In genomic region chr1:160438935-160439334, GRCh38 we compare ENCODE assay signal across 17 cellular contexts. TPM values are rescaled to one million over a fixed set of nuclear protein-coding genes. Genes with fewer than 3 reads are reported as not detected.
DNase-seq lines count a peak whose midpoint lies in the region; ATAC-seq, FAIRE-seq and TF ChIP-seq lines count a peak whose summit lies in the region.
"Had no signal": no experiment of that assay in that cellular context is flagged by ENCODE, and none has a peak within 500 bp of the region (broad histone marks: within the 10 kb centered on the region; RNA-seq: fewer than 3 reads in every experiment).

No MANE protein-coding gene starts in this region.

- no peaks in the 10 kb centered on the region for H3K27me3 Mint-ChIP-seq in activated naive CD8-positive, alpha-beta T cell
- H3K27me3 Mint-ChIP-seq in activated naive CD8-positive, alpha-beta T cell treated with anti-CD3 and anti-CD28 coated beads for 36 hours = no peaks in the 10 kb centered on the region

- H4K20me1 ChIP-seq in K562 (replicated peaks; ENCODE audit: control insufficient read depth, insufficient read depth, low read length) (no peaks in the 10 kb centered on the region), SK-N-SH (ENCODE audit: insufficient read depth) (no peaks in the 10 kb centered on the region)

- in situ Hi-C loops in K562 (cut with MboI) = no loop called here

- TF ChIP-seq POLR2A in K562 (conservative IDR thresholded peaks at IDR 0.05) = no peak

- no peaks in the 10 kb centered on the region for H3K9me2 ChIP-seq in SK-N-SH

- FAIRE-seq in K562 (lab: Jason Lieb, UNC) = no peak
- FAIRE-seq: RCC 7860 had no signal

- no peaks in the 10 kb centered on the region for H3K27me3 ChIP-seq in NT2/D1 (ENCODE audit: insufficient read depth, insufficient read length)
- H3K27me3 ChIP-seq in K562 (ENCODE audit: control insufficient read depth in 2 of 2, insufficient read depth in 2 of 2, low read length in 2 of 2) = no peaks in the 10 kb centered on the region
- H3K27me3 ChIP-seq in SK-N-SH (ENCODE audit: insufficient read depth) = 0 out of 2 replicates have a peak, but pooled peaks cover 9% of the 10 kb centered on the region
- H3K27me3 ChIP-seq: gastrocnemius medialis had no signal

- H3K36me3 Mint-ChIP-seq in activated naive CD8-positive, alpha-beta T cell = peaks cover 11% of the 10 kb centered on the region
- H3K36me3 Mint-ChIP-seq in activated naive CD8-positive, alpha-beta T cell treated with anti-CD3 and anti-CD28 coated beads for 36 hours = peaks cover 21% of the 10 kb centered on the region

- H3K79me2 ChIP-seq in K562 (ENCODE audit: control insufficient read depth, insufficient read depth, low read length) = no peaks in the 10 kb centered on the region
- no peaks in the 10 kb centered on the region for H3K79me2 ChIP-seq in SK-N-SH (ENCODE audit: insufficient read depth)

- ATAC-seq in K562 = peak; percentile 58
- ATAC-seq: gastrocnemius medialis, sciatic nerve had no signal

- POLR2A ChIA-PET in K562 (lab: Yijun Ruan, JAX) (no interaction called here), SK-N-SH (lab: Yijun Ruan, JAX) (no interaction called here)

- no peaks in the 10 kb centered on the region for H3K9me3 Mint-ChIP-seq in activated naive CD8-positive, alpha-beta T cell (ENCODE audit: low read depth)
- peaks cover 17% of the 10 kb centered on the region for H3K9me3 Mint-ChIP-seq in activated naive CD8-positive, alpha-beta T cell treated with anti-CD3 and anti-CD28 coated beads for 36 hours

- H3K4me1 ChIP-seq in NT2/D1 (ENCODE audit: insufficient read depth, insufficient read length) (no peaks in the 10 kb centered on the region), K562 (replicated peaks in 1 of 2; ENCODE audit: control insufficient read depth in 2 of 2, insufficient read depth in 2 of 2, low read length in 2 of 2) (peaks cover 0 to 14% of the 10 kb centered on the region in 2 experiments; a peak in 3 of 5 replicates), SK-N-SH (ENCODE audit: control insufficient read depth in 1 of 2, insufficient read depth in 2 of 2, low read depth in 1 of 2, low read length in 1 of 2) (no peaks in the 10 kb centered on the region)
- H3K4me1 ChIP-seq: gastrocnemius medialis, HAP-1 had no signal

- WGBS in K562 (ENCODE audit: insufficient coverage, low coverage, missing lambda C conversion rate) = 75% methylated on average over 2 of the region's 2 CpGs
- 43% methylated on average over 2 of the region's 2 CpGs for WGBS in SK-N-SH (ENCODE audit: low lambda C conversion rate)

- H3K4me3 Mint-ChIP-seq in activated naive CD8-positive, alpha-beta T cell = peak overlapping the region; percentile 84
- H3K4me3 Mint-ChIP-seq in activated naive CD8-positive, alpha-beta T cell treated with anti-CD3 and anti-CD28 coated beads for 36 hours = no peak overlapping the region

- CTCF ChIA-PET in K562 (lab: Yijun Ruan, JAX; ENCODE audit: low intra/inter-chr PET ratio) = no interaction called here
- CTCF ChIA-PET in SK-N-SH (lab: Yijun Ruan, JAX) = no interaction called here

- H3K27ac ChIP-seq in K562 (ENCODE audit: extremely low read depth, low read depth, low read length) (no peak overlapping the region), SK-N-SH (ENCODE audit: low read depth in 2 of 2, low read length in 1 of 2) (no peak overlapping the region)

- no peak for DNase-seq in activated naive CD8-positive, alpha-beta T cell treated with anti-CD3 and anti-CD28 coated beads for 36 hours
- DNase-seq in NT2/D1 (ENCODE audit: low read depth, low spot score) (peak; percentile 30), K562 (ENCODE audit: extremely low read depth in 1 of 4, low spot score in 3 of 4) (no peak), NCI-H146 (lab: John Stamatoyannopoulos, UW) (no peak), SK-N-SH (no peak), OCI-M1 (lab: John Stamatoyannopoulos, UW) (no peak), retina (no peak)
- DNase-seq: dermis blood vessel endothelial cell; gastrocnemius medialis; KBM-7; NCI-H1105; NCI-H2171 treated with DMSO at 0.1 percent for 48 hours; stimulated activated CD4-positive, alpha-beta T cell treated with anti-CD3 and anti-CD28 coated beads, Interleukin-2, amount 100 ng/mL, for 24 hours had no signal

- H3K9ac ChIP-seq in NT2/D1 (ENCODE audit: insufficient read length, low read depth) (no peak overlapping the region), K562 (ENCODE audit: insufficient read depth in 1 of 2, low read depth in 2 of 2, low read length in 2 of 2) (no peak overlapping the region), SK-N-SH (no peak overlapping the region)

- no peak for TF ChIP-seq EP300 in K562 (IDR thresholded peaks at IDR 0.05; ENCODE audit: low read length)
- TF ChIP-seq EP300 in SK-N-SH (IDR thresholded peaks at IDR 0.05; ENCODE audit: borderline replicate concordance in 1 of 2, low read depth in 1 of 2, low read length in 1 of 2) = no peak

- intact Hi-C loops in K562 (cut with micrococcal nuclease) = no loop called here

- peak overlapping the region; percentile 95 for H3K27ac Mint-ChIP-seq in activated naive CD8-positive, alpha-beta T cell
- H3K27ac Mint-ChIP-seq in activated naive CD8-positive, alpha-beta T cell treated with anti-CD3 and anti-CD28 coated beads for 36 hours = no peak overlapping the region

- H3K4me2 ChIP-seq in K562 (ENCODE audit: insufficient read depth, low read length) = no peak overlapping the region
- no peak overlapping the region for H3K4me2 ChIP-seq in SK-N-SH

- TF ChIP-seq CTCF in K562 (IDR thresholded peaks at IDR 0.05 in 2 of 3, conservative IDR thresholded peaks at IDR 0.05 in 1 of 3; ENCODE audit: insufficient read depth in 2 of 3, low read depth in 1 of 3, low read length in 3 of 3) (no peak), SK-N-SH (IDR thresholded peaks at IDR 0.05) (no peak)

- TF ChIP-seq RAD21 in K562 (CRISPR knock-in tag; conservative IDR thresholded peaks at IDR 0.05 in 1 of 2, IDR thresholded peaks at IDR 0.05 in 1 of 2) (no peak), SK-N-SH (IDR thresholded peaks at IDR 0.05; ENCODE audit: low read length) (no peak)

- H3K9me1 ChIP-seq in K562 (ENCODE audit: control insufficient read depth, insufficient read depth, low read length) = no peaks in the 10 kb centered on the region

- no peaks in the 10 kb centered on the region for H3K36me3 ChIP-seq in NT2/D1 (ENCODE audit: insufficient read depth, insufficient read length, low read length)
- H3K36me3 ChIP-seq in K562 (ENCODE audit: control insufficient read depth, insufficient read depth, low read length) = no peaks in the 10 kb centered on the region
- H3K36me3 ChIP-seq in SK-N-SH (replicated peaks in 1 of 2; ENCODE audit: control insufficient read depth in 1 of 2, insufficient read depth in 2 of 2, low read length in 1 of 2) = no peaks in the 10 kb centered on the region
- H3K36me3 ChIP-seq: gastrocnemius medialis, HAP-1 had no signal

- H2AFZ ChIP-seq in K562 (ENCODE audit: low read depth, low read length) (peak overlapping the region; percentile 92), SK-N-SH (ENCODE audit: low read depth) (no peak overlapping the region)

- BruUV-seq in K562 (replicated peaks; lab: Mats Ljungman, UMichigan) = no TSS peak

- H3F3A ChIP-seq in SK-N-SH (replicated peaks; ENCODE audit: insufficient read depth) = no peaks in the 10 kb centered on the region

- H3K4me1 Mint-ChIP-seq in activated naive CD8-positive, alpha-beta T cell (ENCODE audit: low read depth) = peaks cover 45% of the 10 kb centered on the region
- H3K4me1 Mint-ChIP-seq in activated naive CD8-positive, alpha-beta T cell treated with anti-CD3 and anti-CD28 coated beads for 36 hours = peaks cover 33% of the 10 kb centered on the region

- no peaks in the 10 kb centered on the region for H3K9me3 ChIP-seq in NT2/D1 (ENCODE audit: insufficient read depth, low read length)
- H3K9me3 ChIP-seq in K562 (replicated peaks; ENCODE audit: control insufficient read depth, insufficient read depth, low read depth, low read length) = no peaks in the 10 kb centered on the region
- no peaks in the 10 kb centered on the region for H3K9me3 ChIP-seq in SK-N-SH
- H3K9me3 ChIP-seq: gastrocnemius medialis, HAP-1 had no signal

- H3K4me3 ChIP-seq in NT2/D1 (ENCODE audit: insufficient read length, low read depth) (no peak overlapping the region), K562 (no peak overlapping the region), SK-N-SH (ENCODE audit: low read depth in 2 of 2, low read length in 1 of 2) (no peak overlapping the region)
- H3K4me3 ChIP-seq: gastrocnemius medialis, HAP-1 had no signal

TF ChIP-seq in SK-N-SH, 30 proteins besides CTCF, POLR2A, EP300 and RAD21:
- no peak for TF ChIP-seq FOXM1 (IDR thresholded peaks at IDR 0.05; ENCODE audit: low read depth)
- TF ChIP-seq MEF2A (IDR thresholded peaks at IDR 0.05; ENCODE audit: borderline replicate concordance, low read depth) = no peak
- no peak for TF ChIP-seq YY1 (IDR thresholded peaks at IDR 0.05; ENCODE audit: low read depth)
- no peak for TF ChIP-seq TAF1 (IDR thresholded peaks at IDR 0.05; ENCODE audit: borderline replicate concordance, low read depth, low read length)
- TF ChIP-seq NFIC (IDR thresholded peaks at IDR 0.05; ENCODE audit: borderline replicate concordance) = no peak
- no peak for TF ChIP-seq NRF1 (IDR thresholded peaks at IDR 0.05; ENCODE audit: low read depth, low read length)
- no peak for TF ChIP-seq FOSL2 (IDR thresholded peaks at IDR 0.05; ENCODE audit: borderline replicate concordance, low read depth)
- TF ChIP-seq TCF12 (IDR thresholded peaks at IDR 0.05) = no peak
TF ChIP-seq in SK-N-SH: peak in this region for 0.

RNA-seq across cellular contexts. Expression of gene VANGL2, which starts 38.6 kb away (rescaled TPM):
- under 1 TPM; 0.24 to 0.31 TPM for total RNA-seq in activated naive CD8-positive, alpha-beta T cell treated with anti-CD3 and anti-CD28 coated beads for 36 hours
- total RNA-seq in K562 (2011; cell fraction: chromatin; rRNA removed; ENCODE audit: low replicate concordance) = 3.7 and 6.1 TPM in 2 replicates
- 3.4 and 4.8 TPM in 2 replicates for total RNA-seq in K562 (2011; cell fraction: nucleolus; rRNA removed)
- total RNA-seq in K562 (2011; cell fraction: nucleoplasm; rRNA removed) = 6.5 and 8.4 TPM in 2 replicates
- total RNA-seq in K562 (2014; rRNA removed) = 0.82 and 1.1 TPM in 2 replicates
- total RNA-seq in K562 (2014; rRNA removed; fragmentation: Illumina TruSeq; extraction: Trizol) = 0.95 and 1.1 TPM in 2 replicates
- total RNA-seq in K562 (2015; rRNA removed; fragmentation: Illumina TruSeq; extraction: Trizol) = 0.98 and 1.1 TPM in 2 replicates
- total RNA-seq in K562 (2021) = 3.4 and 3.8 TPM in 2 replicates
- 4.0 and 4.4 TPM in 2 replicates for polyA plus RNA-seq in K562 (2011; rRNA removed)
- 6.2 and 6.4 TPM in 2 replicates for polyA plus RNA-seq in K562 (2011; cell fraction: cytosol; rRNA removed)
- polyA plus RNA-seq in K562 (2011; cell fraction: nucleus; rRNA removed) = 7.2 and 10.3 TPM in 2 replicates
- 2.0 and 3.4 TPM in 2 replicates for polyA plus RNA-seq in K562 (2012)
- polyA plus RNA-seq in K562 (2014; fragmentation: Illumina TruSeq; extraction: Trizol) = 3.5 TPM in 2 replicates
- under 1 TPM; 0.28 to 0.42 TPM for polyA plus RNA-seq in K562 (2014; fragmentation: Nextera tagmentation; extraction: Ambion mirVana)
- polyA plus RNA-seq in K562 (2014; rRNA removed) = 3.7 and 3.9 TPM in 2 replicates
- 2.5 and 3.3 TPM in 2 replicates for polyA minus RNA-seq in K562 (2011; rRNA and poly(A)+ RNA removed)
- polyA minus RNA-seq in K562 (2011; cell fraction: cytosol; rRNA and poly(A)+ RNA removed) = 1.5 and 2.5 TPM in 2 replicates
- 1.1 and 1.3 TPM in 2 replicates for polyA minus RNA-seq in K562 (2011; cell fraction: nucleus; rRNA and poly(A)+ RNA removed)
- polyA plus RNA-seq in SK-N-SH (2012; rRNA removed) = 13.4 and 17.5 TPM in 2 replicates
- polyA plus RNA-seq in SK-N-SH (2012; cell fraction: cytosol; rRNA removed) = 9.1 and 11.0 TPM in 2 replicates
- polyA plus RNA-seq in SK-N-SH (2012; cell fraction: nucleus; rRNA removed) = 26.6 and 32.0 TPM in 2 replicates
